In genomic region chr1:247294282-247294681, GRCh38 we compare ENCODE assay signal across 17 cellular contexts. TPM values are rescaled to one million over a fixed set of nuclear protein-coding genes. Genes with fewer than 3 reads are reported as not detected.
DNase-seq lines count a peak whose midpoint lies in the region; ATAC-seq and TF ChIP-seq lines count a peak whose summit lies in the region.
"Had no signal": no experiment of that assay in that cellular context is flagged by ENCODE, and none has a peak within 500 bp of the region (broad histone marks: within the 10 kb centered on the region; RNA-seq: fewer than 3 reads in every experiment).

No MANE protein-coding gene starts in this region.

- H3K4me1 ChIP-seq in mammary epithelial cell (ENCODE audit: insufficient read depth, low read length) (no peaks in the 10 kb centered on the region), gastrocnemius medialis (no peaks in the 10 kb centered on the region)

- H3K36me3 ChIP-seq in mammary epithelial cell (ENCODE audit: insufficient read depth, low read length) (no peaks in the 10 kb centered on the region), gastrocnemius medialis (no peaks in the 10 kb centered on the region)
- H3K36me3 ChIP-seq: neutrophil had no signal

- H3K9ac ChIP-seq in mammary epithelial cell (ENCODE audit: insufficient read depth, low read length) = no peak overlapping the region

- dilution Hi-C loops in mammary epithelial cell (cut with HindIII; ENCODE audit: low sequenced_read_pairs) = no loop called here

- H3K4me2 ChIP-seq in mammary epithelial cell (ENCODE audit: insufficient read depth, low read depth, low read length) = no peak overlapping the region

- TF ChIP-seq CTCF in AG04450 (IDR thresholded peaks at IDR 0.05; ENCODE audit: low read depth, low read length) (no peak), mammary epithelial cell (conservative IDR thresholded peaks at IDR 0.05 in 1 of 2, IDR thresholded peaks at IDR 0.05 in 1 of 2; ENCODE audit: extremely low read depth in 1 of 2, insufficient read depth in 1 of 2, low read depth in 1 of 2, low read length in 2 of 2) (no peak), gastrocnemius medialis (IDR thresholded peaks at IDR 0.05 in 4 of 5, conservative IDR thresholded peaks at IDR 0.05 in 1 of 5) (no peak)

- POLR2A ChIA-PET in AG04450 (lab: Yijun Ruan, JAX) = interaction anchor here (0.5 kb wide), 1 partner anchor 228 kb away, joined by 4 read pairs; no protein-coding TSS in a partner anchor

- CTCF ChIA-PET in AG04450 (lab: Charles Lee) (interaction anchor here (0.5 to 2.0 kb wide), 2 partner anchors 97 to 387 kb away, joined by 4 to 6 read pairs; no protein-coding TSS in a partner anchor), mammary epithelial cell (lab: Charles Lee; ENCODE audit: low non-redundant PET) (no interaction called here)

- no peaks in the 10 kb centered on the region for H4K20me1 ChIP-seq in mammary epithelial cell (ENCODE audit: insufficient read depth, low read length)

- H2AFZ ChIP-seq in mammary epithelial cell (ENCODE audit: low read depth, low read length) = no peak overlapping the region

- intact Hi-C loops in mammary epithelial cell (cut with micrococcal nuclease) (no loop called here), gastrocnemius medialis (cut with DNase I; ENCODE audit: low total_unique reads) (no loop called here)

- BruUV-seq in mammary epithelial cell (replicated peaks; lab: Mats Ljungman, UMichigan) = no TSS peak

- H3K4me3 ChIP-seq in AG04450 (ENCODE audit: low read depth, low read length) = no peak overlapping the region; the same call in 1 of the 2 replicates
- H3K4me3 ChIP-seq in mammary epithelial cell (replicated peaks in 1 of 3; ENCODE audit: insufficient read depth in 1 of 3, low read depth in 2 of 3, low read length in 3 of 3) = no peak overlapping the region
- no peak overlapping the region for H3K4me3 ChIP-seq in gastrocnemius medialis

- TF ChIP-seq POLR2A in gastrocnemius medialis (IDR thresholded peaks at IDR 0.05) = no peak

- H3K79me2 ChIP-seq in mammary epithelial cell (ENCODE audit: insufficient read depth, low read length) = no peaks in the 10 kb centered on the region

- H3K27me3 ChIP-seq in AG04450 (ENCODE audit: control insufficient read depth, insufficient read depth, low read length) (no peaks in the 10 kb centered on the region), mammary epithelial cell (ENCODE audit: insufficient read depth, low read length) (no peaks in the 10 kb centered on the region), gastrocnemius medialis (no peaks in the 10 kb centered on the region)
- H3K27me3 ChIP-seq: neutrophil had no signal

- ATAC-seq in gastrocnemius medialis = no peak
- ATAC-seq: esophagus mucosa had no signal

- no peak overlapping the region for H3K27ac ChIP-seq in AG04450 (ENCODE audit: low read depth, low read length)
- no peak overlapping the region for H3K27ac ChIP-seq in mammary epithelial cell (ENCODE audit: insufficient read depth, low read depth, low read length)
- H3K27ac ChIP-seq in caudate nucleus (ENCODE audit: low read depth, low read length) = no peak overlapping the region
- no peak overlapping the region for H3K27ac ChIP-seq in gastrocnemius medialis
- H3K27ac ChIP-seq: neutrophil, WERI-Rb-1 had no signal

- WGBS in mammary epithelial cell (ENCODE audit: low coverage, missing lambda C conversion rate) = 89% methylated on average over 5 of the region's 5 CpGs

- DNase-seq in AG04450 (ENCODE audit: low read depth, low spot score) (peak; percentile 77), HT1080 (ENCODE audit: low read depth) (peak; percentile 81), mammary epithelial cell (peak; percentile 65), islet precursor cell (peak; percentile 52), caudate nucleus (lab: John Stamatoyannopoulos, UW) (no peak), gastrocnemius medialis (no peak), RPMI8226 (no peak)
- no peak for DNase-seq in stimulated activated CD4-positive, alpha-beta T cell treated with anti-CD3 and anti-CD28 coated beads, Interleukin-2, amount 100 ng/mL, for 48 hours
- DNase-seq: activated naive CD4-positive, alpha-beta T cell; DMS 273 treated with DMSO at 0.1 percent for 48 hours; KBM-7; NCI-H1417 treated with DMSO at 0.1 percent for 48 hours; NCI-H446 treated with DMSO at 0.1 percent for 48 hours; WERI-Rb-1 had no signal

- in situ Hi-C loops in mammary epithelial cell (cut with MboI; ENCODE audit: low sequenced_read_pairs in 2 of 2) = no loop called here
- in situ Hi-C loops in gastrocnemius medialis (cut with MboI; ENCODE audit: low sequenced_read_pairs in 4 of 4) = no loop called here

- peaks cover 6% of the 10 kb centered on the region for H3K9me3 ChIP-seq in AG04450 (ENCODE audit: control insufficient read depth, insufficient read depth, low read length)
- H3K9me3 ChIP-seq in mammary epithelial cell (replicated peaks; ENCODE audit: insufficient read depth, low read length) = no peaks in the 10 kb centered on the region
- H3K9me3 ChIP-seq in gastrocnemius medialis = no peaks in the 10 kb centered on the region
- H3K9me3 ChIP-seq: neutrophil had no signal

RNA-seq across cellular contexts. Expression of gene ZNF496, which starts 37.4 kb away (rescaled TPM):
- polyA plus RNA-seq in AG04450 (2011; rRNA removed) = 18.5 and 20.0 TPM in 2 replicates
- 30.6 and 37.1 TPM in 2 replicates for polyA minus RNA-seq in AG04450 (2011; rRNA and poly(A)+ RNA removed)
- 43.8 and 45.4 TPM in 2 replicates for total RNA-seq in HT1080 (2014; rRNA removed; shearing (Covaris generic))
- polyA plus RNA-seq in HT1080 (2015; cell fraction: cytosol; rRNA removed) = 36.5 and 45.2 TPM in 2 replicates
- 40.7 and 41.8 TPM in 2 replicates for polyA plus RNA-seq in HT1080 (2015; cell fraction: nucleus; rRNA removed)
- total RNA-seq in mammary epithelial cell = 10 to 100 TPM; 18.3 to 23.8 TPM
- polyA plus RNA-seq in mammary epithelial cell = 8.2 TPM
- polyA minus RNA-seq in mammary epithelial cell = 16.2 TPM
- 10 to 100 TPM; 34.2 to 47.4 (median 39.7) TPM for total RNA-seq in gastrocnemius medialis

RNA-seq across cellular contexts. Expression of gene VN1R5, which starts 38.4 kb away (rescaled TPM):
- polyA plus RNA-seq in AG04450 (2011; rRNA removed) (not detected in 2 replicates), mammary epithelial cell (not detected)
- polyA minus RNA-seq in AG04450 (2011; rRNA and poly(A)+ RNA removed) = not detected in 2 replicates
- total RNA-seq in HT1080 (2014; rRNA removed; shearing (Covaris generic)) = not detected in 2 replicates
- polyA plus RNA-seq in HT1080 (2015; cell fraction: cytosol; rRNA removed) = not detected in 2 replicates
- polyA plus RNA-seq in HT1080 (2015; cell fraction: nucleus; rRNA removed) = not detected in 2 replicates
- total RNA-seq in mammary epithelial cell (not detected), gastrocnemius medialis (not detected)
- not detected for polyA minus RNA-seq in mammary epithelial cell
- total RNA-seq: esophagus mucosa, skeletal muscle tissue had no signal

Comparison
In these comparisons a context has a peak if more than half of its experiments do, and no peak if none do; other contexts are left out.
1. DNase-seq: peak in AG04450 (single experiment), HT1080 (single experiment), mammary epithelial cell (single experiment) and islet precursor cell (single experiment); none in caudate nucleus (0 of 61), gastrocnemius medialis (0 of 2), stimulated activated CD4-positive, alpha-beta T cell treated with anti-CD3 and anti-CD28 coated beads, Interleukin-2, amount 100 ng/mL, for 48 hours (0 of 2) and RPMI8226 (single experiment).